ENCODE assay signal across 1 cellular context in genomic region chr14:74938873-74939495, GRCh38.
TF ChIP-seq lines count a peak whose summit lies in the region.

No MANE protein-coding gene starts in this region.

TF ChIP-seq in HepG2, 621 proteins besides CTCF, POLR2A, EP300 and RAD21:
- no peak for TF ChIP-seq JUND (CRISPR knock-in tag; IDR thresholded peaks at IDR 0.05)
- no peak for TF ChIP-seq DRAP1 (CRISPR knock-in tag; IDR thresholded peaks at IDR 0.05)
- TF ChIP-seq THAP11 (CRISPR knock-in tag; IDR thresholded peaks at IDR 0.05) = no peak
- TF ChIP-seq ZFP37 (CRISPR knock-in tag; IDR thresholded peaks at IDR 0.05; ENCODE audit: borderline replicate concordance) = no peak
- no peak for TF ChIP-seq ZNF891 (CRISPR knock-in tag; IDR thresholded peaks at IDR 0.05)
- TF ChIP-seq SNAPC5 (CRISPR knock-in tag; IDR thresholded peaks at IDR 0.05; ENCODE audit: borderline replicate concordance) = no peak
- no peak for TF ChIP-seq ZNF496 (CRISPR knock-in tag; IDR thresholded peaks at IDR 0.05; ENCODE audit: insufficient replicate concordance)
- no peak for TF ChIP-seq TRIM22 (IDR thresholded peaks at IDR 0.05)
- TF ChIP-seq KLF9 (CRISPR knock-in tag; IDR thresholded peaks at IDR 0.05; ENCODE audit: low read depth) = no peak
- TF ChIP-seq ZNF33B (CRISPR knock-in tag; IDR thresholded peaks at IDR 0.05) = no peak
- no peak for TF ChIP-seq ZFP62 (CRISPR knock-in tag; IDR thresholded peaks at IDR 0.05)
- no peak for TF ChIP-seq ZNF318 (CRISPR knock-in tag; IDR thresholded peaks at IDR 0.05)
- TF ChIP-seq ZSCAN25 (CRISPR knock-in tag; IDR thresholded peaks at IDR 0.05) = no peak
